ENCODE assay signal across 15 cellular contexts in the genomic region with DNA sequence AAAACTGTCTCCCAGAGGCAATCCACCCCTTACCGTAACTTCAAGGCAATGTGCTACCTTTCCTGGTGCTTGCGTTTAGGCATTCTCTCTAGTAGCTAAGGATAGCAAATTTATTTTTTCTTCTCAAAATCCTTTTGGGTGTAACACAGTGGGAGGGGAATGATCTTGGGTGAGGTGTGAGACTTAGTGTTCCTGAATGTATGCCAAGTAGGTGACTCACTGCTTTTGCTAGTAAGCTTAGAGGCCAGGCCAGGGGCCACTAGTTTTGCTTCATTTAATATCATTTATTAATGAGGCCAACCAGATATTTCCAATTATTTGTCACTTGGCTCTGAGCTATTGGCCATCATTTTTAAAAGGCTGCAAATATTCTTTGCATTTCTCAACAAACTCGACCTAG.
A peak's percentile ranks its signal among the peaks of the same experiment; 100 is the strongest.
DNase-seq lines count a peak whose midpoint lies in the region; ATAC-seq and TF ChIP-seq lines count a peak whose summit lies in the region.
"Had no signal": no experiment of that assay in that cellular context is flagged by ENCODE, and none has a peak within 500 bp of the region (broad histone marks: within the 10 kb centered on the region; RNA-seq: fewer than 3 reads in every experiment).

No MANE protein-coding gene starts in this region.

- no peaks in the 10 kb centered on the region for H4K20me1 ChIP-seq in hepatocyte (ENCODE audit: insufficient read depth, poor library complexity, severe bottlenecking)

- H3K27me3 ChIP-seq in breast epithelium: no peaks in the 10 kb centered on the region
- H3K27me3 ChIP-seq in hepatocyte: no peaks in the 10 kb centered on the region
- H3K27me3 ChIP-seq in upper lobe of right lung: no peaks in the 10 kb centered on the region
- no peaks in the 10 kb centered on the region for H3K27me3 ChIP-seq in psoas muscle (ENCODE audit: insufficient read depth in 3 of 3, low read length in 2 of 3)
- H3K27me3 ChIP-seq: transverse colon had no signal

- H3K27ac ChIP-seq in breast epithelium: no peak overlapping the region
- H3K27ac ChIP-seq in hepatocyte: no peak overlapping the region
- H3K27ac ChIP-seq in upper lobe of right lung: no peak overlapping the region
- no peak overlapping the region for H3K27ac ChIP-seq in psoas muscle
- H3K27ac ChIP-seq: SK-N-MC, transverse colon had no signal

- no peak for TF ChIP-seq CTCF in MCF 10A (IDR thresholded peaks at IDR 0.05; ENCODE audit: unreplicated experiment)
- TF ChIP-seq CTCF in breast epithelium (IDR thresholded peaks at IDR 0.05): no peak
- TF ChIP-seq CTCF in astrocyte of the spinal cord (IDR thresholded peaks at IDR 0.05; ENCODE audit: low read depth, low read length): no peak
- no peak for TF ChIP-seq CTCF in hepatocyte (IDR thresholded peaks at IDR 0.05; ENCODE audit: poor library complexity)
- TF ChIP-seq CTCF in upper lobe of right lung (IDR thresholded peaks at IDR 0.05): no peak
- TF ChIP-seq CTCF in psoas muscle (IDR thresholded peaks at IDR 0.05): no peak

- intact Hi-C loops in MCF 10A (cut with micrococcal nuclease) (loop anchor here (2.0 to 10.0 kb wide), 2 partner anchors 101 to 493 kb away; no protein-coding TSS in a partner anchor), breast epithelium (cut with DNase I; ENCODE audit: low total_unique reads) (no loop called here), upper lobe of right lung (cut with DNase I) (no loop called here), psoas muscle (cut with DNase I) (no loop called here)
- intact Hi-C loops in activated CD4-positive, alpha-beta T cell treated with anti-CD3 and anti-CD28 coated beads, Interleukin-2, amount 10 ng/mL, durations not matched to agents 24 days and 14 days (cut with micrococcal nuclease): no loop called here

- H3K4me1 ChIP-seq in breast epithelium: no peaks in the 10 kb centered on the region
- H3K4me1 ChIP-seq in hepatocyte (ENCODE audit: insufficient read depth): no peaks in the 10 kb centered on the region
- H3K4me1 ChIP-seq in upper lobe of right lung: no peaks in the 10 kb centered on the region
- H3K4me1 ChIP-seq in psoas muscle: no peaks in the 10 kb centered on the region
- H3K4me1 ChIP-seq: transverse colon had no signal

- in situ Hi-C loops in astrocyte of the spinal cord (cut with HindIII; ENCODE audit: low sequenced_read_pairs): no loop called here

- H3K36me3 ChIP-seq in breast epithelium (no peaks in the 10 kb centered on the region), hepatocyte (replicated peaks; ENCODE audit: insufficient read depth, low read depth) (no peaks in the 10 kb centered on the region), upper lobe of right lung (no peaks in the 10 kb centered on the region), psoas muscle (ENCODE audit: insufficient read depth in 1 of 2, low read depth in 1 of 2) (no peaks in the 10 kb centered on the region)
- H3K36me3 ChIP-seq: transverse colon had no signal

- no TSS peak for BruUV-seq in MCF 10A (replicated peaks; lab: Mats Ljungman, UMichigan)

- no peaks in the 10 kb centered on the region for H3K36me3 Mint-ChIP-seq in MCF 10A (ENCODE audit: insufficient read depth, unreplicated experiment)
- no peaks in the 10 kb centered on the region for H3K36me3 Mint-ChIP-seq in activated CD4-positive, alpha-beta T cell treated with anti-CD3 and anti-CD28 coated beads, Interleukin-2, amount 10 ng/mL, durations not matched to agents 24 days and 14 days (ENCODE audit: low read depth)

- DNase-seq in MCF 10A (ENCODE audit: unreplicated experiment) (peak; percentile 90), breast epithelium (ENCODE audit: low spot score in 2 of 2) (no peak), astrocyte of the spinal cord (ENCODE audit: low read depth, low spot score) (peak; percentile 25), hepatocyte (ENCODE audit: low spot score) (peak; percentile 27), upper lobe of right lung (no peak), psoas muscle (no peak), NCI-H2081 (lab: John Stamatoyannopoulos, UW) (no peak)
- no peak for DNase-seq in activated CD4-positive, alpha-beta T cell treated with anti-CD3 and anti-CD28 coated beads, Interleukin-2, amount 10 ng/mL, durations not matched to agents 24 days and 14 days
- DNase-seq: activated B cell treated with CpG ODN at 0.5 μM for 24 hours; activated T-cell treated with anti-CD3 and anti-CD28 coated beads for 4 hours; amygdala; effector memory CD4-positive, alpha-beta T cell; NCI-H82; transverse colon had no signal

- H3K4me2 ChIP-seq in hepatocyte: no peak overlapping the region

- no peaks in the 10 kb centered on the region for H3K79me2 ChIP-seq in hepatocyte

- no peaks in the 10 kb centered on the region for H3K9me3 ChIP-seq in breast epithelium
- no peaks in the 10 kb centered on the region for H3K9me3 ChIP-seq in hepatocyte (ENCODE audit: low read depth)
- no peaks in the 10 kb centered on the region for H3K9me3 ChIP-seq in upper lobe of right lung
- no peaks in the 10 kb centered on the region for H3K9me3 ChIP-seq in psoas muscle
- H3K9me3 ChIP-seq: transverse colon had no signal

- H3K27ac Mint-ChIP-seq in MCF 10A (ENCODE audit: low read depth, unreplicated experiment): peak overlapping the region; percentile 86
- H3K27ac Mint-ChIP-seq in activated CD4-positive, alpha-beta T cell treated with anti-CD3 and anti-CD28 coated beads, Interleukin-2, amount 10 ng/mL, durations not matched to agents 24 days and 14 days: no peak overlapping the region
- H3K27ac Mint-ChIP-seq: activated B cell treated with CpG ODN at 0.5 μM for 24 hours had no signal

- ATAC-seq in upper lobe of right lung (peak; percentile 24), psoas muscle (no peak)

- peak overlapping the region; percentile 61 for H3K4me3 Mint-ChIP-seq in MCF 10A (ENCODE audit: unreplicated experiment)
- no peak overlapping the region for H3K4me3 Mint-ChIP-seq in activated CD4-positive, alpha-beta T cell treated with anti-CD3 and anti-CD28 coated beads, Interleukin-2, amount 10 ng/mL, durations not matched to agents 24 days and 14 days
- H3K4me3 Mint-ChIP-seq: activated B cell treated with CpG ODN at 0.5 μM for 24 hours had no signal

- TF ChIP-seq POLR2A in breast epithelium (IDR thresholded peaks at IDR 0.05): no peak

- 78% methylated on average over 3 of the region's 3 CpGs for WGBS in hepatocyte (ENCODE audit: low lambda C conversion rate, missing lambda C conversion rate)
- 73 to 75% (median 74%) methylated on average over 3 of the region's 3 CpGs for WGBS in psoas muscle, 3 donors

- H3K9me2 ChIP-seq in hepatocyte (replicated peaks; ENCODE audit: insufficient read depth): no peaks in the 10 kb centered on the region

- H3K9me3 Mint-ChIP-seq in MCF 10A (ENCODE audit: unreplicated experiment): no peaks in the 10 kb centered on the region
- no peaks in the 10 kb centered on the region for H3K9me3 Mint-ChIP-seq in activated CD4-positive, alpha-beta T cell treated with anti-CD3 and anti-CD28 coated beads, Interleukin-2, amount 10 ng/mL, durations not matched to agents 24 days and 14 days
- H3K9me3 Mint-ChIP-seq: activated B cell treated with CpG ODN at 0.5 μM for 24 hours had no signal

- no peak overlapping the region for H2AFZ ChIP-seq in hepatocyte

- no peaks in the 10 kb centered on the region for H3K27me3 Mint-ChIP-seq in MCF 10A (ENCODE audit: insufficient read depth, unreplicated experiment)
- H3K27me3 Mint-ChIP-seq in activated CD4-positive, alpha-beta T cell treated with anti-CD3 and anti-CD28 coated beads, Interleukin-2, amount 10 ng/mL, durations not matched to agents 24 days and 14 days: no peaks in the 10 kb centered on the region

- peaks cover 33% of the 10 kb centered on the region for H3K4me1 Mint-ChIP-seq in MCF 10A (ENCODE audit: insufficient read depth, unreplicated experiment)
- H3K4me1 Mint-ChIP-seq in activated CD4-positive, alpha-beta T cell treated with anti-CD3 and anti-CD28 coated beads, Interleukin-2, amount 10 ng/mL, durations not matched to agents 24 days and 14 days: no peaks in the 10 kb centered on the region
- H3K4me1 Mint-ChIP-seq: activated B cell treated with CpG ODN at 0.5 μM for 24 hours had no signal

- POLR2A ChIA-PET in MCF 10A (lab: Yijun Ruan, JAX): interaction anchor here (0.7 to 4.6 kb wide), 11 partner anchors 8 to 136 kb away, joined by 3 to 43 read pairs (median 3); a partner anchor contains a TSS

- no peak overlapping the region for H3K4me3 ChIP-seq in breast epithelium
- H3K4me3 ChIP-seq in astrocyte of the spinal cord (ENCODE audit: low read depth, low read length): no peak overlapping the region
- H3K4me3 ChIP-seq in hepatocyte: no peak overlapping the region
- no peak overlapping the region for H3K4me3 ChIP-seq in upper lobe of right lung
- no peak overlapping the region for H3K4me3 ChIP-seq in psoas muscle
- H3K4me3 ChIP-seq: SK-N-MC, transverse colon had no signal

- CTCF ChIA-PET in MCF 10A (lab: Yijun Ruan, JAX): interaction anchor here (0.6 to 2.0 kb wide), 3 partner anchors 100 to 378 kb away, joined by 3 to 18 read pairs (median 5); no protein-coding TSS in a partner anchor

Comparison
In these comparisons a context has a peak if more than half of its experiments do, and no peak if none do; other contexts are left out.
1. DNase-seq: peak in MCF 10A (single experiment), astrocyte of the spinal cord (single experiment) and hepatocyte (single experiment); none in breast epithelium (0 of 2), upper lobe of right lung (single experiment), psoas muscle (0 of 2), activated CD4-positive, alpha-beta T cell treated with anti-CD3 and anti-CD28 coated beads, Interleukin-2, amount 10 ng/mL, durations not matched to agents 24 days and 14 days (single experiment) and NCI-H2081 (0 of 2).